In genomic region chr1:180527270-180527669, GRCh38 we compare ENCODE assay signal across 1 cellular context.
TF ChIP-seq lines count a peak whose summit lies in the region.

No MANE protein-coding gene starts in this region.

TF ChIP-seq in K562, 482 proteins besides CTCF, POLR2A, EP300 and RAD21 (continued from another document and continues in another):
- TF ChIP-seq PHB (CRISPR knock-in tag; IDR thresholded peaks at IDR 0.05) (no peak), ZFPM2 (CRISPR knock-in tag; IDR thresholded peaks at IDR 0.05) (no peak), CTBP1 (IDR thresholded peaks at IDR 0.05; ENCODE audit: borderline replicate concordance) (0 out of 2 replicates have a peak, but pooled peaks have one; percentile 35), BCL6 (CRISPR knock-in tag; IDR thresholded peaks at IDR 0.05) (no peak), JUND (IDR thresholded peaks at IDR 0.05; ENCODE audit: borderline replicate concordance, low read depth, low read length) (peak; percentile 92), JUND (tag; IDR thresholded peaks at IDR 0.05; ENCODE audit: borderline replicate concordance, low read depth, low read length) (peak; percentile 91; the same call in 2 of the 3 replicates), GTF2B (IDR thresholded peaks at IDR 0.05; ENCODE audit: extremely low read depth, insufficient read length) (no peak), ZBTB1 (CRISPR knock-in tag; IDR thresholded peaks at IDR 0.05; ENCODE audit: borderline replicate concordance, low read depth) (no peak), RERE (CRISPR knock-in tag; IDR thresholded peaks at IDR 0.05; ENCODE audit: borderline replicate concordance) (no peak), SRSF9 (IDR thresholded peaks at IDR 0.05; ENCODE audit: borderline replicate concordance, low read depth, low read length) (no peak), ZNF407 (IDR thresholded peaks at IDR 0.05; ENCODE audit: low read depth) (no peak), C11orf30 (IDR thresholded peaks at IDR 0.05; ENCODE audit: low read depth) (no peak), POU5F1 (IDR thresholded peaks at IDR 0.05; ENCODE audit: borderline replicate concordance, low read depth, low read length, partially characterized antibody) (no peak), PRPF4 (IDR thresholded peaks at IDR 0.05; ENCODE audit: insufficient read depth, low read depth, low read length, poor library complexity, severe bottlenecking) (no peak), SNAPC5 (CRISPR knock-in tag; IDR thresholded peaks at IDR 0.05) (no peak), GABPB2 (CRISPR knock-in tag; conservative IDR thresholded peaks at IDR 0.05) (no peak), FOXP4 (CRISPR knock-in tag; IDR thresholded peaks at IDR 0.05; ENCODE audit: borderline replicate concordance) (no peak), ZNF23 (CRISPR knock-in tag; IDR thresholded peaks at IDR 0.05) (no peak), EGR1 (conservative IDR thresholded peaks at IDR 0.05) (peak; percentile 86), ATF3 (IDR thresholded peaks at IDR 0.05) (peak; percentile 88), ATF3 (CRISPR knock-in tag; conservative IDR thresholded peaks at IDR 0.05) (peak; percentile 46; the same call in 1 of the 2 replicates), ATF6 (CRISPR knock-in tag; IDR thresholded peaks at IDR 0.05) (no peak), NR2C2 (CRISPR knock-in tag; IDR thresholded peaks at IDR 0.05) (no peak), NR2C2 (tag; IDR thresholded peaks at IDR 0.05) (peak; percentile 35; the same call in 1 of the 2 replicates), ZNF785 (CRISPR knock-in tag; IDR thresholded peaks at IDR 0.05) (no peak), SPI1 (IDR thresholded peaks at IDR 0.05; ENCODE audit: borderline replicate concordance, low read depth, low read length) (no peak), SMARCB1 (IDR thresholded peaks at IDR 0.05; ENCODE audit: insufficient read length, low read depth) (peak; percentile 45), ZNF239 (CRISPR knock-in tag; IDR thresholded peaks at IDR 0.05) (no peak), ZKSCAN3 (CRISPR knock-in tag; IDR thresholded peaks at IDR 0.05) (no peak), SRF (CRISPR knock-in tag; IDR thresholded peaks at IDR 0.05) (no peak), NFE2L1 (tag; IDR thresholded peaks at IDR 0.05; ENCODE audit: borderline replicate concordance, low read depth) (no peak), KDM4B (IDR thresholded peaks at IDR 0.05; ENCODE audit: borderline replicate concordance in 2 of 2, low read depth in 1 of 2) (no peak), ZNF184 (CRISPR knock-in tag; IDR thresholded peaks at IDR 0.05) (no peak), ZNF41 (CRISPR knock-in tag; conservative IDR thresholded peaks at IDR 0.05) (no peak), THRAP3 (IDR thresholded peaks at IDR 0.05; ENCODE audit: borderline replicate concordance) (no peak), HES1 (IDR thresholded peaks at IDR 0.05; ENCODE audit: low read depth) (no peak), HOXB6 (CRISPR knock-in tag; IDR thresholded peaks at IDR 0.05; ENCODE audit: borderline replicate concordance) (no peak), JUNB (CRISPR knock-in tag; conservative IDR thresholded peaks at IDR 0.05) (no peak), NR3C1 (CRISPR knock-in tag; IDR thresholded peaks at IDR 0.05) (no peak)
